In genomic region chr9:19173598-19174125, GRCh38 we compare ENCODE assay signal across 11 cellular contexts. TPM values are rescaled to one million over a fixed set of nuclear protein-coding genes. Genes with fewer than 3 reads are reported as not detected.
DNase-seq lines count a peak whose midpoint lies in the region; ATAC-seq, FAIRE-seq and TF ChIP-seq lines count a peak whose summit lies in the region.
"Had no signal": no experiment of that assay in that cellular context is flagged by ENCODE, and none has a peak within 500 bp of the region (broad histone marks: within the 10 kb centered on the region; RNA-seq: fewer than 3 reads in every experiment).

No MANE protein-coding gene starts in this region.

- peaks cover 16% of the 10 kb centered on the region for H3K4me1 Mint-ChIP-seq in activated naive CD8-positive, alpha-beta T cell treated with anti-CD3 and anti-CD28 coated beads, Interleukin-2, amount 50 U/mL, for 24 hours
- H3K4me1 Mint-ChIP-seq in type B pancreatic cell (ENCODE audit: unreplicated experiment) = peaks cover 7% of the 10 kb centered on the region

- H3K4me2 ChIP-seq in mammary epithelial cell (ENCODE audit: insufficient read depth, low read depth, low read length) = no peak overlapping the region

- no peak for FAIRE-seq in GM12891 (lab: Jason Lieb, UNC)

- no peaks in the 10 kb centered on the region for H3K9me3 Mint-ChIP-seq in activated naive CD8-positive, alpha-beta T cell treated with anti-CD3 and anti-CD28 coated beads, Interleukin-2, amount 50 U/mL, for 24 hours
- H3K9me3 Mint-ChIP-seq in type B pancreatic cell = no peaks in the 10 kb centered on the region
- H3K9me3 Mint-ChIP-seq: CD8-positive, alpha-beta memory T cell had no signal

- H3K27me3 Mint-ChIP-seq in activated naive CD8-positive, alpha-beta T cell treated with anti-CD3 and anti-CD28 coated beads, Interleukin-2, amount 50 U/mL, for 24 hours = no peaks in the 10 kb centered on the region
- no peaks in the 10 kb centered on the region for H3K27me3 Mint-ChIP-seq in type B pancreatic cell

- no peak overlapping the region for H3K4me3 Mint-ChIP-seq in activated naive CD8-positive, alpha-beta T cell treated with anti-CD3 and anti-CD28 coated beads, Interleukin-2, amount 50 U/mL, for 24 hours
- no peak overlapping the region for H3K4me3 Mint-ChIP-seq in type B pancreatic cell

- H2AFZ ChIP-seq in mammary epithelial cell (ENCODE audit: low read depth, low read length) = peak overlapping the region; percentile 22

- H3K36me3 Mint-ChIP-seq in activated naive CD8-positive, alpha-beta T cell treated with anti-CD3 and anti-CD28 coated beads, Interleukin-2, amount 50 U/mL, for 24 hours (ENCODE audit: low read depth) = no peaks in the 10 kb centered on the region
- H3K36me3 Mint-ChIP-seq in type B pancreatic cell = no peaks in the 10 kb centered on the region
- H3K36me3 Mint-ChIP-seq: CD8-positive, alpha-beta memory T cell had no signal

- H3K27me3 ChIP-seq in mammary epithelial cell (ENCODE audit: insufficient read depth, low read length) (no peaks in the 10 kb centered on the region), breast epithelium (no peaks in the 10 kb centered on the region)
- H3K27me3 ChIP-seq: Peyer's patch had no signal

- no peak overlapping the region for H3K9ac ChIP-seq in mammary epithelial cell (ENCODE audit: insufficient read depth, low read length)
- H3K9ac ChIP-seq: parathyroid adenoma had no signal

- in situ Hi-C loops in mammary epithelial cell (cut with MboI; ENCODE audit: low sequenced_read_pairs in 2 of 2) = loop anchor here in 1 of 2 donors (5.0 kb wide), 1 partner anchor 71 kb away; the partner anchor contains the start of gene HAUS6

- intact Hi-C loops in mammary epithelial cell (cut with micrococcal nuclease) (loop anchor here (1.0 to 10.0 kb wide), 5 partner anchors 71 to 349 kb away; partner anchors contain the start of genes HAUS6 and RRAGA), breast epithelium (cut with DNase I; ENCODE audit: low total_unique reads) (no loop called here)

- H3K4me3 ChIP-seq in mammary epithelial cell (replicated peaks in 1 of 3; ENCODE audit: insufficient read depth in 1 of 3, low read depth in 2 of 3, low read length in 3 of 3) (no peak overlapping the region), breast epithelium (no peak overlapping the region)
- H3K4me3 ChIP-seq: Peyer's patch had no signal

- H3K27ac ChIP-seq in mammary epithelial cell (ENCODE audit: insufficient read depth, low read depth, low read length) (peak overlapping the region; percentile 31), breast epithelium (peak overlapping the region in 1 of 2 donors; percentile 34)
- H3K27ac ChIP-seq: parathyroid adenoma had no signal

- DNase-seq in mammary epithelial cell (no peak), breast epithelium (ENCODE audit: low spot score in 2 of 2) (no peak), type B pancreatic cell (ENCODE audit: extremely low spot score, unreplicated experiment) (no peak), nucleus accumbens (lab: John Stamatoyannopoulos, UW) (no peak), GM12891 (ENCODE audit: insufficient read length, low spot score) (no peak), NCI-H524 treated with DMSO at 0.1 percent for 48 hours (lab: John Stamatoyannopoulos, UW) (no peak)
- no peak for DNase-seq in activated naive CD8-positive, alpha-beta T cell treated with anti-CD3 and anti-CD28 coated beads, Interleukin-2, amount 50 U/mL, for 24 hours

- 94% methylated on average over 4 of the region's 4 CpGs for WGBS in mammary epithelial cell (ENCODE audit: low coverage, missing lambda C conversion rate)

- H3K36me3 ChIP-seq in mammary epithelial cell (ENCODE audit: insufficient read depth, low read length) (no peaks in the 10 kb centered on the region), breast epithelium (no peaks in the 10 kb centered on the region)
- H3K36me3 ChIP-seq: Peyer's patch had no signal

- no peaks in the 10 kb centered on the region for H4K20me1 ChIP-seq in mammary epithelial cell (ENCODE audit: insufficient read depth, low read length)

- dilution Hi-C loops in mammary epithelial cell (cut with HindIII; ENCODE audit: low sequenced_read_pairs) = no loop called here

- no peak for TF ChIP-seq CTCF in mammary epithelial cell (conservative IDR thresholded peaks at IDR 0.05 in 1 of 2, IDR thresholded peaks at IDR 0.05 in 1 of 2; ENCODE audit: extremely low read depth in 1 of 2, insufficient read depth in 1 of 2, low read depth in 1 of 2, low read length in 2 of 2)
- TF ChIP-seq CTCF in breast epithelium (IDR thresholded peaks at IDR 0.05) = no peak
- TF ChIP-seq CTCF in type B pancreatic cell (conservative IDR thresholded peaks at IDR 0.05) = no peak

- BruUV-seq in mammary epithelial cell (replicated peaks; lab: Mats Ljungman, UMichigan) = no TSS peak

- TF ChIP-seq POLR2A in breast epithelium (IDR thresholded peaks at IDR 0.05) = no peak
- TF ChIP-seq POLR2A in GM12891 (IDR thresholded peaks at IDR 0.05; ENCODE audit: low read depth, low read length) = no peak

- no peaks in the 10 kb centered on the region for H3K79me2 ChIP-seq in mammary epithelial cell (ENCODE audit: insufficient read depth, low read length)
- H3K79me2 ChIP-seq: parathyroid adenoma had no signal

- no peaks in the 10 kb centered on the region for H3K9me3 ChIP-seq in mammary epithelial cell (replicated peaks; ENCODE audit: insufficient read depth, low read length)
- no peaks in the 10 kb centered on the region for H3K9me3 ChIP-seq in breast epithelium
- H3K9me3 ChIP-seq: Peyer's patch had no signal

- H3K4me1 ChIP-seq in mammary epithelial cell (ENCODE audit: insufficient read depth, low read length) (no peaks in the 10 kb centered on the region), breast epithelium (no peaks in the 10 kb centered on the region)
- H3K4me1 ChIP-seq: parathyroid adenoma had no signal

- CTCF ChIA-PET in mammary epithelial cell (lab: Charles Lee; ENCODE audit: low non-redundant PET) = interaction anchor here (0.6 to 0.9 kb wide), 4 partner anchors 71 to 794 kb away, joined by 4 to 7 read pairs (median 5); partner anchors contain the start of gene RRAGA

- peak; percentile 31 for ATAC-seq in HG02973 (IDR thresholded peaks at IDR 0.05; ENCODE audit: unreplicated experiment)
- ATAC-seq in activated naive CD8-positive, alpha-beta T cell treated with anti-CD3 and anti-CD28 coated beads, Interleukin-2, amount 50 U/mL, for 24 hours = peak; percentile 10

- H3K27ac Mint-ChIP-seq in activated naive CD8-positive, alpha-beta T cell treated with anti-CD3 and anti-CD28 coated beads, Interleukin-2, amount 50 U/mL, for 24 hours = no peak overlapping the region
- peak overlapping the region; percentile 61 for H3K27ac Mint-ChIP-seq in type B pancreatic cell

TF ChIP-seq in GM12891, 5 proteins besides CTCF, POLR2A, EP300 and RAD21:
- TF ChIP-seq POLR2AphosphoS5 (IDR thresholded peaks at IDR 0.05; ENCODE audit: low read depth, low read length) (no peak), PAX5 (IDR thresholded peaks at IDR 0.05; ENCODE audit: insufficient read depth, low read length, severe bottlenecking) (no peak), TAF1 (IDR thresholded peaks at IDR 0.05; ENCODE audit: low read depth, low read length) (no peak)

RNA-seq across cellular contexts. Expression of gene PLIN2, which starts 46.4 kb away (rescaled TPM):
- total RNA-seq in mammary epithelial cell (10 to 100 TPM in 1 of 2 donors, under 1 TPM in 1; 0.59 to 63.8 TPM), breast epithelium (1,000 to 10,000 TPM in 2 of 3 donors, 100 to 1,000 TPM in 1; 258 to 1,598 (median 1,157) TPM), type B pancreatic cell (ENCODE audit: low replicate concordance) (79.1 and 95.1 TPM in 2 replicates)
- polyA plus RNA-seq in mammary epithelial cell = 1.6 TPM
- polyA minus RNA-seq in mammary epithelial cell = not detected
- 49.5 TPM for polyA plus RNA-seq in GM12891 (2012; ENCODE audit: low read depth, missing spikeins)

RNA-seq across cellular contexts. Expression of gene DENND4C, which starts 56.8 kb away (rescaled TPM):
- total RNA-seq in mammary epithelial cell (10 to 100 TPM; 28.5 to 65.0 TPM), breast epithelium (100 to 1,000 TPM; 146 to 158 (median 148) TPM), type B pancreatic cell (ENCODE audit: low replicate concordance) (36.6 and 54.1 TPM in 2 replicates)
- polyA plus RNA-seq in mammary epithelial cell = 11.9 TPM
- polyA minus RNA-seq in mammary epithelial cell = 25.2 TPM
- 14.1 TPM for polyA plus RNA-seq in GM12891 (2012; ENCODE audit: low read depth, missing spikeins)
